ENCODE assay signal across 20 cellular contexts in the genomic region with DNA sequence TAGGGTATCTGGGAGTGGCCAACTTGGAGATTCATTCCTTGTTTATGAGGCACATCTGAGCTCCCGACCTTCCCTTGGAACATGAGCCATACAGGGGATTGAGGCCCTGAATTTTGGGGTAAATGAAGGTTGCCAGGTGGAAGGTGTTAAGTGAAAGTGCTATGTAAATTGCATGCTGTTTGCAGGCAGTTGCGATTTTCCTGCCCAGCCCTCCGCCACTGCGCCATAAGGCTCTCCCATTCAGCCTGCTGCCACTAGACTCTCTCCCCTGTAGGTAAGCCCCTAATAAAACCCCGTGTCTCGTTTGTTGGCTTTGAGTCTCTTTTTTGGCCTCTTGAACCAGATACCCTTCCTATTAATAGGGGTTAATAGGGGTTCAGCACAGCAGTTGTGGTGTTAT. TPM values are rescaled to one million over a fixed set of nuclear protein-coding genes. Genes with fewer than 3 reads are reported as not detected.
"Had no signal": no experiment of that assay in that cellular context is flagged by ENCODE, and none has a peak within 500 bp of the region (broad histone marks: within the 10 kb centered on the region; RNA-seq: fewer than 3 reads in every experiment).

No MANE protein-coding gene starts in this region.

- H3K27ac Mint-ChIP-seq: activated CD4-positive, alpha-beta memory T cell treated with anti-CD3 and anti-CD28 coated beads for 36 hours; activated T-helper 17 cell treated with anti-CD3 and anti-CD28 coated beads, Interleukin-2, amount 50 U/mL, for 72 hours; progenitor cell of endocrine pancreas; T-helper 2 cell treated with Interferon-gamma antibody and Interleukin-4, amounts not matched to agents 5 μg/mL and 100 μg/mL, for 36 hours; WTC11 had no signal

- H3K36me3 ChIP-seq: ascending aorta, tibial nerve had no signal

- ATAC-seq: activated T-helper 17 cell treated with anti-CD3 and anti-CD28 coated beads, Interleukin-2, amount 50 U/mL, for 72 hours; gastrocnemius medialis; heart left ventricle; stimulated activated naive CD8-positive, alpha-beta T cell treated with anti-CD3 and anti-CD28 coated beads, Interleukin-15, Interleukin-2, amounts not matched to agents 100 U/mL and 50 U/mL, for 24 hours; WTC11 had no signal

- H3K27ac ChIP-seq: ascending aorta, coronary artery, gastrocnemius medialis, tibial nerve had no signal

- H3K4me1 Mint-ChIP-seq: activated T-helper 17 cell treated with anti-CD3 and anti-CD28 coated beads, Interleukin-2, amount 50 U/mL, for 72 hours had no signal

- H3K4me1 ChIP-seq: ascending aorta, gastrocnemius medialis had no signal

- H3K27me3 ChIP-seq: ascending aorta, gastrocnemius medialis, heart left ventricle, right atrium auricular region, tibial nerve had no signal

- H3K36me3 Mint-ChIP-seq: WTC11 had no signal

- DNase-seq: activated CD4-positive, alpha-beta memory T cell treated with anti-CD3 and anti-CD28 coated beads for 36 hours; activated CD4-positive, alpha-beta T cell treated with anti-CD3 and anti-CD28 coated beads for 4 hours; activated naive CD4-positive, alpha-beta T cell treated with anti-CD3 and anti-CD28 coated beads, Interleukin-2, amount 50 U/mL, for 16 hours; erythroblast; gastrocnemius medialis; heart left ventricle; kidney glomerular epithelial cell; left ventricle myocardium inferior; mammary epithelial cell; stimulated activated CD4-positive, alpha-beta T cell treated with anti-CD3 and anti-CD28 coated beads, Interleukin-2, amount 100 ng/mL, for 24 hours; stimulated activated naive CD8-positive, alpha-beta T cell treated with anti-CD3 and anti-CD28 coated beads, Interleukin-15, Interleukin-2, amounts not matched to agents 100 U/mL and 50 U/mL, for 24 hours had no signal

- H3K4me3 Mint-ChIP-seq: activated CD4-positive, alpha-beta memory T cell treated with anti-CD3 and anti-CD28 coated beads for 36 hours; activated T-helper 17 cell treated with anti-CD3 and anti-CD28 coated beads, Interleukin-2, amount 50 U/mL, for 72 hours; neural crest cell; T-helper 2 cell treated with Interferon-gamma antibody and Interleukin-4, amounts not matched to agents 5 μg/mL and 100 μg/mL, for 36 hours; WTC11 had no signal

- H3K9me3 Mint-ChIP-seq: activated CD4-positive, alpha-beta memory T cell treated with anti-CD3 and anti-CD28 coated beads for 36 hours; activated T-helper 17 cell treated with anti-CD3 and anti-CD28 coated beads, Interleukin-2, amount 50 U/mL, for 72 hours; neural crest cell; T-helper 2 cell treated with Interferon-gamma antibody and Interleukin-4, amounts not matched to agents 5 μg/mL and 100 μg/mL, for 36 hours; WTC11 had no signal

- H3K9me3 ChIP-seq: ascending aorta, gastrocnemius medialis, heart left ventricle, left ventricle myocardium inferior, right atrium auricular region, tibial nerve had no signal

- H3K27me3 Mint-ChIP-seq: activated CD4-positive, alpha-beta memory T cell treated with anti-CD3 and anti-CD28 coated beads for 36 hours; activated T-helper 17 cell treated with anti-CD3 and anti-CD28 coated beads, Interleukin-2, amount 50 U/mL, for 72 hours; progenitor cell of endocrine pancreas had no signal

- H3K4me3 ChIP-seq: ascending aorta, coronary artery, gastrocnemius medialis, heart left ventricle, left ventricle myocardium inferior, right atrium auricular region, tibial nerve had no signal

RNA-seq across cellular contexts. Expression of gene PCARE, which starts 33.8 kb away (rescaled TPM):
- total RNA-seq: activated CD4-positive, alpha-beta memory T cell treated with anti-CD3 and anti-CD28 coated beads for 36 hours; activated T-helper 17 cell treated with anti-CD3 and anti-CD28 coated beads, Interleukin-2, amount 50 U/mL, for 72 hours; ascending aorta; neural crest cell; progenitor cell of endocrine pancreas; WTC11 had no signal

RNA-seq across cellular contexts. Expression of gene TOGARAM2, which starts 59.5 kb away (rescaled TPM):
- total RNA-seq: ascending aorta, mammary epithelial cell had no signal
